8 cellular contexts compared by ENCODE assay signal in genomic region chr7:106071356-106071998, GRCh38. TPM values are rescaled to one million over a fixed set of nuclear protein-coding genes. Genes with fewer than 3 reads are reported as not detected.
A peak's percentile ranks its signal among the peaks of the same experiment; 100 is the strongest.
DNase-seq lines count a peak whose midpoint lies in the region; ATAC-seq and TF ChIP-seq lines count a peak whose summit lies in the region.

No MANE protein-coding gene starts in this region.

- POLR2A ChIA-PET in PC-3 (lab: Charles Lee; ENCODE audit: unreplicated experiment) = interaction anchor here (1.1 kb wide), 1 partner anchor 40 kb away, joined by 3 read pairs; the partner anchor contains the start of gene SYPL1

- H3K4ac ChIP-seq in mesendoderm (ENCODE audit: low read depth, low read length) = peak overlapping the region; percentile 95

- peak; percentile 22 for DNase-seq in NCI-H2196 (lab: John Stamatoyannopoulos, UW; ENCODE audit: unreplicated experiment)
- no peak for DNase-seq in NCI-H2196 treated with DMSO at 0.1 percent for 48 hours (lab: John Stamatoyannopoulos, UW; ENCODE audit: unreplicated experiment)
- peak; percentile 85 for DNase-seq in PC-3
- DNase-seq in activated naive CD4-positive, alpha-beta T cell treated with anti-CD3 and anti-CD28 coated beads, Interleukin-2, amount 50 U/mL, for 16 hours = peak; percentile 30
- peak; percentile 96 for DNase-seq in mesendoderm
- peak; percentile 68 for DNase-seq in transverse colon
- DNase-seq in NCI-H1694 (lab: John Stamatoyannopoulos, UW) = no peak

- TF ChIP-seq EP300 in transverse colon (IDR thresholded peaks at IDR 0.05; ENCODE audit: low read depth) = no peak

- H3K79me2 ChIP-seq in PC-3 (ENCODE audit: low read length) (no peaks in the 10 kb centered on the region), mesendoderm (ENCODE audit: control insufficient read depth, insufficient read depth, low read length) (no peaks in the 10 kb centered on the region)

- peak overlapping the region; percentile 29; the same call in 1 of the 2 replicates for H3K9ac ChIP-seq in PC-3 (ENCODE audit: low read length)
- peak overlapping the region; percentile 26 for H3K9ac ChIP-seq in mesendoderm (ENCODE audit: low read length)

- TF ChIP-seq CTCF in PC-3 (conservative IDR thresholded peaks at IDR 0.05; ENCODE audit: low read depth, low read length) (no peak), transverse colon (IDR thresholded peaks at IDR 0.05) (no peak)

- peak overlapping the region; percentile 27 for H2AFZ ChIP-seq in PC-3 (ENCODE audit: low read length)

- intact Hi-C loops in PC-3 (cut with micrococcal nuclease) = no loop called here
- intact Hi-C loops in transverse colon (cut with DNase I; ENCODE audit: low total_unique reads) = loop anchor here (5.0 kb wide), 1 partner anchor 41 kb away; the partner anchor contains the start of gene SYPL1

- H3K36me3 ChIP-seq in PC-3 (ENCODE audit: low read depth, low read length) (no peaks in the 10 kb centered on the region), mesendoderm (ENCODE audit: control insufficient read depth, insufficient read depth, low read length) (no peaks in the 10 kb centered on the region), transverse colon (no peaks in the 10 kb centered on the region)

- TF ChIP-seq POLR2A in transverse colon (IDR thresholded peaks at IDR 0.05) = peak; percentile 65

- peak overlapping the region; percentile 65 for H3K18ac ChIP-seq in mesendoderm (ENCODE audit: low read length)

- H3K4me1 ChIP-seq in PC-3 (ENCODE audit: insufficient read depth, low read length) (peaks cover 40% of the 10 kb centered on the region), mesendoderm (ENCODE audit: control insufficient read depth, low read depth, low read length) (peaks cover 16% of the 10 kb centered on the region), transverse colon (peaks cover 17 to 56% (median 39%) of the 10 kb centered on the region in 4 donors)

- no peak overlapping the region for H3K23ac ChIP-seq in mesendoderm (ENCODE audit: low read length)

- H2BK5ac ChIP-seq in mesendoderm (ENCODE audit: low read length) = peak overlapping the region; percentile 85

- H3K56ac ChIP-seq in mesendoderm (ENCODE audit: low read length) = peak overlapping the region; percentile 82

- peak overlapping the region; percentile 7 for H2AK5ac ChIP-seq in mesendoderm (ENCODE audit: low read length)

- H2BK15ac ChIP-seq in mesendoderm (replicated peaks; ENCODE audit: low read depth) = no peak overlapping the region

- H3K27ac ChIP-seq in PC-3 (ENCODE audit: low read length) (peak overlapping the region; percentile 80), mesendoderm (ENCODE audit: low read depth, low read length) (peak overlapping the region; percentile 96), transverse colon (peak overlapping the region; percentile 80 to 93 (median 87))

- BruUV-seq in PC-3 (replicated peaks; lab: Mats Ljungman, UMichigan) = no TSS peak

- peak overlapping the region; percentile 55 for H2BK120ac ChIP-seq in mesendoderm (ENCODE audit: low read depth, low read length)

- no peaks in the 10 kb centered on the region for H3K27me3 ChIP-seq in PC-3 (ENCODE audit: low read length)
- H3K27me3 ChIP-seq in mesendoderm (ENCODE audit: insufficient read depth, low read length, poor library complexity) = no peaks in the 10 kb centered on the region
- no peaks in the 10 kb centered on the region for H3K27me3 ChIP-seq in transverse colon

- no peaks in the 10 kb centered on the region for H3K9me2 ChIP-seq in PC-3 (replicated peaks; ENCODE audit: low read length)

- H3K9me3 ChIP-seq in PC-3 (ENCODE audit: low read length) (no peaks in the 10 kb centered on the region), transverse colon (no peaks in the 10 kb centered on the region)

- no peak overlapping the region for H4K5ac ChIP-seq in mesendoderm (ENCODE audit: low read length)

- H3K4me2 ChIP-seq in PC-3 (ENCODE audit: low read length) = peak overlapping the region; percentile 36
- no peak overlapping the region for H3K4me2 ChIP-seq in mesendoderm (ENCODE audit: low read length)

- H3K79me1 ChIP-seq in mesendoderm (ENCODE audit: low read length) = no peaks in the 10 kb centered on the region

- CTCF ChIA-PET in PC-3 (lab: Charles Lee) = no interaction called here

- H3F3A ChIP-seq in PC-3 (ENCODE audit: low read length, unreplicated experiment) = no peaks in the 10 kb centered on the region

- peak; percentile 97 for ATAC-seq in HG03045 (IDR thresholded peaks at IDR 0.05; ENCODE audit: unreplicated experiment)
- peak; percentile 68 for ATAC-seq in PC-3

- no peak overlapping the region for H4K8ac ChIP-seq in mesendoderm (ENCODE audit: low read depth, low read length)

- H3K4me3 ChIP-seq in PC-3 (ENCODE audit: low read length) = no peak overlapping the region
- H3K4me3 ChIP-seq in mesendoderm (ENCODE audit: low read length) = no peak overlapping the region
- no peak overlapping the region for H3K4me3 ChIP-seq in transverse colon

- no peaks in the 10 kb centered on the region for H4K20me1 ChIP-seq in PC-3 (ENCODE audit: low read length)

- in situ Hi-C loops in transverse colon (cut with MboI; ENCODE audit: low pct_ligation_motif_present in 1 of 4, low pct_unique_long_range_greater_than_20kb in 1 of 4, low sequenced_read_pairs in 3 of 4) = no loop called here

- no CpG with 5 or more reads among the region's 9 CpGs for WGBS in mesendoderm (ENCODE audit: extremely low coverage, insufficient coverage, low lambda C conversion rate)
- 45 to 48% methylated on average over 2 to 9 of the region's 9 CpGs for WGBS in transverse colon (ENCODE audit: low coverage in 1 of 2), 2 donors

RNA-seq across cellular contexts. Expression of gene SYPL1, which starts 40.6 kb away (rescaled TPM):
- total RNA-seq in PC-3 (2014; rRNA removed) (45.9 and 57.9 TPM in 2 replicates), transverse colon (10 to 100 TPM; 36.7 to 81.8 (median 59.5) TPM)
- polyA plus RNA-seq in mesendoderm (2013, experiment 1 of 2) = 62.6 TPM
- 61.6 TPM for polyA plus RNA-seq in mesendoderm (2013, experiment 2 of 2)

Comparison
In these comparisons a context has a peak if more than half of its experiments do, and no peak if none do; other contexts are left out.
1. DNase-seq: peak in NCI-H2196 (single experiment), PC-3 (single experiment), activated naive CD4-positive, alpha-beta T cell treated with anti-CD3 and anti-CD28 coated beads, Interleukin-2, amount 50 U/mL, for 16 hours (single experiment), mesendoderm (single experiment) and transverse colon (single experiment); none in NCI-H2196 treated with DMSO at 0.1 percent for 48 hours (single experiment) and NCI-H1694 (single experiment).
2. Peak in every context shown above with its lines, with median percentiles within 50 percentile points of each other: H3K27ac ChIP-seq.